8 cellular contexts compared by ENCODE assay signal in the genomic region with DNA sequence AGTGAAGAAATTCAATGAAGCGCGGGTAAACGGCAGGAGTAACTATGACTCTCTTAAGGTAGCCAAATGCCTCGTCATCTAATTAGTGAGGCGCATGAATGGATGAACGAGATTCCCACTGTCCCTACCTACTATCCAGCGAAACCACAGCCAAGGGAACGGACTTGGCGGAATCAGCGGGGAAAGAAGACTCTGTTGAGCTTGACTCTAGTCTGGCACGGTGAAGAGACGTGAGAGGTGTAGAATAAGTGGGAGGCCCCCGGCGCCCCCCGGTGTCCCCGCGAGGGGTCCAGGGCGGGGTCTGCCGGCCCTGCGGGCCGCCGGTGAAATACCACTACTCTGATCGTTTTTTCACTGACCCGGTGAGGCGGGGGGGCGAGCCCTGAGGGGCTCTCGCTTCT.
DNase-seq lines count a peak whose midpoint lies in the region; ATAC-seq and TF ChIP-seq lines count a peak whose summit lies in the region.
"Not testable (repeated sequence)": the region's sequence is repeated elsewhere in the genome, so short reads cannot be mapped to it uniquely, and the experiment has no call there.

No MANE protein-coding gene starts in this region.

- H2AK5ac ChIP-seq in mesendoderm (ENCODE audit: low read length): not testable (repeated sequence)

- not testable (repeated sequence) for H4K20me1 ChIP-seq in Karpas-422 (ENCODE audit: insufficient read depth, low read depth, low read length)

- not testable (repeated sequence) for H3K4me2 ChIP-seq in Karpas-422 (ENCODE audit: low read depth, low read length, poor library complexity, severe bottlenecking); mesendoderm (ENCODE audit: low read length)

- not testable (repeated sequence) for H2BK5ac ChIP-seq in mesendoderm (ENCODE audit: low read length)

- not testable (repeated sequence) for ATAC-seq in CD4-positive, CD25-positive, alpha-beta regulatory T cell (ENCODE audit: low read depth in 2 of 2)

- H3K4me3 ChIP-seq in CD4-positive, CD25-positive, alpha-beta regulatory T cell (ENCODE audit: low read depth, low read length); Karpas-422 (ENCODE audit: low read length); choroid plexus epithelial cell (ENCODE audit: low read depth, low read length); fibroblast of villous mesenchyme (ENCODE audit: low read depth, low read length); mesendoderm (ENCODE audit: low read length): not testable (repeated sequence)

- not testable (repeated sequence) for H3K36me3 ChIP-seq in CD4-positive, CD25-positive, alpha-beta regulatory T cell (ENCODE audit: control insufficient read depth, insufficient read depth, low read length); Karpas-422 (ENCODE audit: insufficient read depth, low read length); mesendoderm (ENCODE audit: control insufficient read depth, insufficient read depth, low read length)

- DNase-seq in CD4-positive, CD25-positive, alpha-beta regulatory T cell: peak in 2 of 3 donors; percentile 1 to 7
- DNase-seq in Karpas-422 (peak; percentile 60), choroid plexus epithelial cell (ENCODE audit: low read depth) (peak; percentile 23), fibroblast of villous mesenchyme (ENCODE audit: low read depth) (peak; percentile 64), mesendoderm (peak; percentile 65)
- DNase-seq in activated CD4-positive, alpha-beta T cell treated with anti-CD3 and anti-CD28 coated beads, Interleukin-2, amount 50 U/mL, for 24 hours (ENCODE audit: low read depth in 1 of 2, low spot score in 1 of 2): peak; percentile 0 to 2
- DNase-seq in activated naive CD4-positive, alpha-beta T cell treated with anti-CD3 and anti-CD28 coated beads, Interleukin-2, amount 50 U/mL, for 16 hours: peak; percentile 13
- peak; percentile 1 for DNase-seq in stimulated activated CD4-positive, alpha-beta T cell treated with anti-CD3 and anti-CD28 coated beads, Interleukin-1b, Interleukin-23, amount 100 ng/mL, for 48 hours

- H3K4ac ChIP-seq in mesendoderm (ENCODE audit: low read depth, low read length): not testable (repeated sequence)

- H3K9me2 ChIP-seq in Karpas-422 (replicated peaks; ENCODE audit: insufficient read depth, low read length): not testable (repeated sequence)

- not testable (repeated sequence) for H3K4me1 Mint-ChIP-seq in CD4-positive, CD25-positive, alpha-beta regulatory T cell

- not testable (repeated sequence) for H3K27ac ChIP-seq in CD4-positive, CD25-positive, alpha-beta regulatory T cell (ENCODE audit: insufficient read depth, low read length, poor library complexity, severe bottlenecking); Karpas-422 (ENCODE audit: low read length); mesendoderm (ENCODE audit: low read depth, low read length)

- H3K9ac ChIP-seq in Karpas-422 (ENCODE audit: low read length); mesendoderm (ENCODE audit: low read length): not testable (repeated sequence)

- not testable (repeated sequence) for H3K56ac ChIP-seq in mesendoderm (ENCODE audit: low read length)

- TF ChIP-seq CTCF in choroid plexus epithelial cell (conservative IDR thresholded peaks at IDR 0.05; ENCODE audit: low read depth, low read length); fibroblast of villous mesenchyme (IDR thresholded peaks at IDR 0.05; ENCODE audit: insufficient read depth, low read depth, low read length): not testable (repeated sequence)

- not testable (repeated sequence) for H3K79me1 ChIP-seq in mesendoderm (ENCODE audit: low read length)

- H3K27me3 Mint-ChIP-seq in CD4-positive, CD25-positive, alpha-beta regulatory T cell: not testable (repeated sequence)

- not testable (repeated sequence) for H3K18ac ChIP-seq in mesendoderm (ENCODE audit: low read length)

- not testable (repeated sequence) for H3K27ac Mint-ChIP-seq in CD4-positive, CD25-positive, alpha-beta regulatory T cell

- H3K9me3 Mint-ChIP-seq in CD4-positive, CD25-positive, alpha-beta regulatory T cell: not testable (repeated sequence)

- no CpG with 5 or more reads among the region's 27 CpGs for WGBS in mesendoderm (ENCODE audit: extremely low coverage, insufficient coverage, low lambda C conversion rate)

- H2BK120ac ChIP-seq in mesendoderm (ENCODE audit: low read depth, low read length): not testable (repeated sequence)

- H3K9me3 ChIP-seq in CD4-positive, CD25-positive, alpha-beta regulatory T cell (ENCODE audit: control insufficient read depth in 2 of 2, low read length in 2 of 2); Karpas-422 (ENCODE audit: low read length): not testable (repeated sequence)

- H3K27me3 ChIP-seq in CD4-positive, CD25-positive, alpha-beta regulatory T cell (ENCODE audit: control insufficient read depth, insufficient read depth, low read length); Karpas-422 (ENCODE audit: low read length); mesendoderm (ENCODE audit: insufficient read depth, low read length, poor library complexity): not testable (repeated sequence)

- H3K4me3 Mint-ChIP-seq in CD4-positive, CD25-positive, alpha-beta regulatory T cell: not testable (repeated sequence)

- H3K36me3 Mint-ChIP-seq in CD4-positive, CD25-positive, alpha-beta regulatory T cell: not testable (repeated sequence)

- H4K8ac ChIP-seq in mesendoderm (ENCODE audit: low read depth, low read length): not testable (repeated sequence)

- not testable (repeated sequence) for H2AFZ ChIP-seq in Karpas-422 (ENCODE audit: low read length)

- H3K79me2 ChIP-seq in Karpas-422 (ENCODE audit: low read length); mesendoderm (ENCODE audit: control insufficient read depth, insufficient read depth, low read length): not testable (repeated sequence)

- H4K5ac ChIP-seq in mesendoderm (ENCODE audit: low read length): not testable (repeated sequence)

- not testable (repeated sequence) for H3K4me1 ChIP-seq in CD4-positive, CD25-positive, alpha-beta regulatory T cell (ENCODE audit: control insufficient read depth, insufficient read depth, low read length, poor library complexity, severe bottlenecking); Karpas-422 (ENCODE audit: low read length); mesendoderm (ENCODE audit: control insufficient read depth, low read depth, low read length)

- not testable (repeated sequence) for H3K23ac ChIP-seq in mesendoderm (ENCODE audit: low read length)

- not testable (repeated sequence) for H2BK15ac ChIP-seq in mesendoderm (replicated peaks; ENCODE audit: low read depth)

Comparison
In these comparisons a context has a peak if more than half of its experiments do, and no peak if none do; other contexts are left out.
1. DNase-seq: peak in every context shown above with its lines; median percentile 65 in mesendoderm; 64 in fibroblast of villous mesenchyme; 60 in Karpas-422; 23 in choroid plexus epithelial cell; 13 in activated naive CD4-positive, alpha-beta T cell treated with anti-CD3 and anti-CD28 coated beads, Interleukin-2, amount 50 U/mL, for 16 hours; 4 in CD4-positive, CD25-positive, alpha-beta regulatory T cell; 1 in activated CD4-positive, alpha-beta T cell treated with anti-CD3 and anti-CD28 coated beads, Interleukin-2, amount 50 U/mL, for 24 hours; 1 in stimulated activated CD4-positive, alpha-beta T cell treated with anti-CD3 and anti-CD28 coated beads, Interleukin-1b, Interleukin-23, amount 100 ng/mL, for 48 hours.